In genomic region chr10:123149162-123149567, GRCh38 we compare ENCODE assay signal across 11 cellular contexts. TPM values are rescaled to one million over a fixed set of nuclear protein-coding genes. Genes with fewer than 3 reads are reported as not detected.
DNase-seq lines count a peak whose midpoint lies in the region; ATAC-seq, FAIRE-seq and TF ChIP-seq lines count a peak whose summit lies in the region.
"Had no signal": no experiment of that assay in that cellular context is flagged by ENCODE, and none has a peak within 500 bp of the region (broad histone marks: within the 10 kb centered on the region; RNA-seq: fewer than 3 reads in every experiment).

No MANE protein-coding gene starts in this region.

- TF ChIP-seq CTCF in BE2C (IDR thresholded peaks at IDR 0.05; ENCODE audit: low read depth, low read length): no peak

- peaks cover 62% of the 10 kb centered on the region for H3K27me3 ChIP-seq in BE2C

- H3K36me3 Mint-ChIP-seq in central memory CD8-positive, alpha-beta T cell (ENCODE audit: insufficient read depth): peaks cover 15% of the 10 kb centered on the region
- peaks cover 5% of the 10 kb centered on the region for H3K36me3 Mint-ChIP-seq in natural killer cell treated with Interleukin-12 subunit alpha and Interleukin-12 subunit beta and Interleukin-15 and Interleukin-18, amount 100 ng/mL, for 72 hours

- FAIRE-seq in GM12892 (lab: Jason Lieb, UNC): peak; percentile 88

- H3K4me3 Mint-ChIP-seq in central memory CD8-positive, alpha-beta T cell: peak overlapping the region; percentile 63
- H3K4me3 Mint-ChIP-seq in natural killer cell treated with Interleukin-12 subunit alpha and Interleukin-12 subunit beta and Interleukin-15 and Interleukin-18, amount 100 ng/mL, for 72 hours: peak overlapping the region; percentile 57

- no peak for ATAC-seq in central memory CD8-positive, alpha-beta T cell (replicated peaks; ENCODE audit: extremely low read depth, poor library complexity, severe bottlenecking)
- no peak for ATAC-seq in natural killer cell treated with Interleukin-12 subunit alpha and Interleukin-12 subunit beta and Interleukin-15 and Interleukin-18, amount 100 ng/mL, for 72 hours
- no peak for ATAC-seq in left lobe of liver

- peak overlapping the region; percentile 60 for H3K4me3 ChIP-seq in BE2C (ENCODE audit: low read depth, low read length)

- 0 out of 2 replicates have a peak, but pooled peaks cover 2% of the 10 kb centered on the region for H3K9me3 ChIP-seq in BE2C
- H3K9me3 ChIP-seq: thyroid gland had no signal

- peaks cover 40% of the 10 kb centered on the region for H3K4me1 Mint-ChIP-seq in central memory CD8-positive, alpha-beta T cell
- peaks cover 31% of the 10 kb centered on the region in 2 donors for H3K4me1 Mint-ChIP-seq in natural killer cell treated with Interleukin-12 subunit alpha and Interleukin-12 subunit beta and Interleukin-15 and Interleukin-18, amount 100 ng/mL, for 72 hours (ENCODE audit: low read depth in 2 of 2)

- DNase-seq in BE2C: no peak
- DNase-seq in GM12892 (ENCODE audit: insufficient read length): no peak
- DNase-seq in central memory CD8-positive, alpha-beta T cell (ENCODE audit: low spot score in 2 of 2): no peak
- DNase-seq in natural killer cell treated with Interleukin-12 subunit alpha and Interleukin-12 subunit beta and Interleukin-15 and Interleukin-18, amount 100 ng/mL, for 72 hours (ENCODE audit: low spot score): no peak
- no peak for DNase-seq in activated gamma-delta T cell (lab: John Stamatoyannopoulos, UW)
- DNase-seq in erythroblast (lab: John Stamatoyannopoulos, UW): no peak
- DNase-seq in left lobe of liver (ENCODE audit: low spot score): no peak
- no peak for DNase-seq in stimulated activated CD4-positive, alpha-beta T cell treated with anti-CD3 and anti-CD28 coated beads, Interleukin-12 subunit alpha, Interleukin-12 subunit beta, amount 100 ng/mL, for 4 hours
- DNase-seq: activated CD4-positive, alpha-beta T cell treated with anti-CD3 and anti-CD28 coated beads for 1 hour; DMS79 had no signal

- H3K36me3 ChIP-seq in BE2C: no peaks in the 10 kb centered on the region
- H3K36me3 ChIP-seq: thyroid gland had no signal

- TF ChIP-seq POLR2A in GM12892 (IDR thresholded peaks at IDR 0.05; ENCODE audit: low read depth, low read length) (no peak), erythroblast (IDR thresholded peaks at IDR 0.05; ENCODE audit: low read length) (no peak)

- H3K27me3 Mint-ChIP-seq in central memory CD8-positive, alpha-beta T cell: peaks cover 54% of the 10 kb centered on the region
- peaks cover 37 to 45% of the 10 kb centered on the region in 2 donors for H3K27me3 Mint-ChIP-seq in natural killer cell treated with Interleukin-12 subunit alpha and Interleukin-12 subunit beta and Interleukin-15 and Interleukin-18, amount 100 ng/mL, for 72 hours

- H3K27ac Mint-ChIP-seq in central memory CD8-positive, alpha-beta T cell (ENCODE audit: low read depth): no peak overlapping the region
- no peak overlapping the region for H3K27ac Mint-ChIP-seq in natural killer cell treated with Interleukin-12 subunit alpha and Interleukin-12 subunit beta and Interleukin-15 and Interleukin-18, amount 100 ng/mL, for 72 hours

- no peaks in the 10 kb centered on the region for H3K9me3 Mint-ChIP-seq in central memory CD8-positive, alpha-beta T cell
- H3K9me3 Mint-ChIP-seq in natural killer cell treated with Interleukin-12 subunit alpha and Interleukin-12 subunit beta and Interleukin-15 and Interleukin-18, amount 100 ng/mL, for 72 hours: no peaks in the 10 kb centered on the region

- H3K4me1 ChIP-seq in BE2C: peaks cover 2% of the 10 kb centered on the region; the same call in 1 of the 2 replicates

RNA-seq across cellular contexts. Expression of gene HMX2, which starts 1.2 kb away (rescaled TPM):
- not detected for polyA plus RNA-seq in BE2C (2012; ENCODE audit: insufficient read depth, insufficient read length, low read depth)
- 3.0 TPM for polyA plus RNA-seq in GM12892 (2012; ENCODE audit: missing spikeins)
- not detected for total RNA-seq in natural killer cell treated with Interleukin-12 subunit alpha and Interleukin-12 subunit beta and Interleukin-15 and Interleukin-18, amount 100 ng/mL, for 72 hours
- not detected for total RNA-seq in left lobe of liver
- total RNA-seq: thyroid gland had no signal

RNA-seq across cellular contexts. Expression of gene BUB3, which starts 5.0 kb away (rescaled TPM):
- 166 TPM for polyA plus RNA-seq in BE2C (2012; ENCODE audit: insufficient read depth, insufficient read length, low read depth)
- polyA plus RNA-seq in GM12892 (2012; ENCODE audit: missing spikeins): 165 TPM
- total RNA-seq in natural killer cell treated with Interleukin-12 subunit alpha and Interleukin-12 subunit beta and Interleukin-15 and Interleukin-18, amount 100 ng/mL, for 72 hours: 100 to 1,000 TPM; 163 to 226 TPM
- 24.8 TPM for total RNA-seq in left lobe of liver

RNA-seq across cellular contexts. Expression of gene HMX3, which starts 13.4 kb away (rescaled TPM):
- polyA plus RNA-seq in BE2C (2012; ENCODE audit: insufficient read depth, insufficient read length, low read depth): not detected
- 0.47 TPM for polyA plus RNA-seq in GM12892 (2012; ENCODE audit: missing spikeins)
- total RNA-seq in natural killer cell treated with Interleukin-12 subunit alpha and Interleukin-12 subunit beta and Interleukin-15 and Interleukin-18, amount 100 ng/mL, for 72 hours: not detected
- total RNA-seq in left lobe of liver: 0.20 TPM
- total RNA-seq: thyroid gland had no signal
